20 cellular contexts compared by ENCODE assay signal in genomic region chr9:4435197-4435596, GRCh38. TPM values are rescaled to one million over a fixed set of nuclear protein-coding genes. Genes with fewer than 3 reads are reported as not detected.
DNase-seq lines count a peak whose midpoint lies in the region; ATAC-seq, FAIRE-seq and TF ChIP-seq lines count a peak whose summit lies in the region.
"Had no signal": no experiment of that assay in that cellular context is flagged by ENCODE, and none has a peak within 500 bp of the region (broad histone marks: within the 10 kb centered on the region; RNA-seq: fewer than 3 reads in every experiment).

No MANE protein-coding gene starts in this region.

- FAIRE-seq in astrocyte (lab: Jason Lieb, UNC): no peak
- FAIRE-seq: GM12891, pancreas had no signal

- H3K27ac ChIP-seq in astrocyte (ENCODE audit: low read depth, low read length) (no peak overlapping the region), hepatocyte (no peak overlapping the region)
- H3K27ac ChIP-seq: BLaER1 treated with 17β-estradiol and CSF1 and Interleukin-3, amounts not matched to agents 10 nM and 100 nM; heart right ventricle; pancreas had no signal

- H3K4me2 ChIP-seq in astrocyte (ENCODE audit: low read length) (no peak overlapping the region), hepatocyte (no peak overlapping the region)
- H3K4me2 ChIP-seq: BLaER1 treated with 17β-estradiol and CSF1 and Interleukin-3, amounts not matched to agents 10 nM and 100 nM had no signal

- H3K36me3 ChIP-seq in astrocyte (ENCODE audit: insufficient read depth, low read length): no peaks in the 10 kb centered on the region
- no peaks in the 10 kb centered on the region for H3K36me3 ChIP-seq in hepatocyte (replicated peaks; ENCODE audit: insufficient read depth, low read depth)
- H3K36me3 ChIP-seq: BLaER1 treated with 17β-estradiol and CSF1 and Interleukin-3, amounts not matched to agents 10 nM and 100 nM; heart right ventricle; pancreas had no signal

- peaks cover 3% of the 10 kb centered on the region for H3K9me3 Mint-ChIP-seq in astrocyte (ENCODE audit: unreplicated experiment)

- H3K27me3 Mint-ChIP-seq in astrocyte (ENCODE audit: low read depth, unreplicated experiment): no peaks in the 10 kb centered on the region
- H3K27me3 Mint-ChIP-seq: activated B cell treated with CpG ODN at 0.5 μM for 24 hours had no signal

- peaks cover 2% of the 10 kb centered on the region for H3K36me3 Mint-ChIP-seq in astrocyte (ENCODE audit: low read depth, unreplicated experiment)
- H3K36me3 Mint-ChIP-seq: brain had no signal

- ATAC-seq in HG02759 (IDR thresholded peaks at IDR 0.05; ENCODE audit: unreplicated experiment): no peak
- ATAC-seq: left cardiac atrium, pancreas, PC-3 had no signal

- H3K27me3 ChIP-seq in astrocyte (ENCODE audit: insufficient read depth, low read length): no peaks in the 10 kb centered on the region
- no peaks in the 10 kb centered on the region for H3K27me3 ChIP-seq in hepatocyte
- H3K27me3 ChIP-seq: BLaER1 treated with 17β-estradiol and CSF1 and Interleukin-3, amounts not matched to agents 10 nM and 100 nM; heart right ventricle; pancreas had no signal

- no peak overlapping the region for H3K27ac Mint-ChIP-seq in astrocyte (ENCODE audit: unreplicated experiment)
- H3K27ac Mint-ChIP-seq: activated B cell treated with CpG ODN at 0.5 μM for 24 hours, brain, endodermal cell had no signal

- 57% methylated on average over 4 of the region's 4 CpGs for WGBS in hepatocyte (ENCODE audit: low lambda C conversion rate, missing lambda C conversion rate)

- no peak overlapping the region for H2AFZ ChIP-seq in astrocyte (ENCODE audit: low read depth, low read length)
- no peak overlapping the region for H2AFZ ChIP-seq in hepatocyte

- TF ChIP-seq CTCF in astrocyte (IDR thresholded peaks at IDR 0.05; ENCODE audit: insufficient read depth, low read depth, low read length) (no peak), hepatocyte (IDR thresholded peaks at IDR 0.05; ENCODE audit: poor library complexity) (no peak)

- H3K4me3 ChIP-seq in astrocyte (ENCODE audit: insufficient read depth, low read depth, low read length): no peak overlapping the region
- H3K4me3 ChIP-seq in hepatocyte: no peak overlapping the region
- H3K4me3 ChIP-seq: BLaER1 treated with 17β-estradiol and CSF1 and Interleukin-3, amounts not matched to agents 10 nM and 100 nM; heart right ventricle; pancreas had no signal

- H3K4me1 Mint-ChIP-seq in astrocyte (ENCODE audit: low read depth, unreplicated experiment): peaks cover 4% of the 10 kb centered on the region
- H3K4me1 Mint-ChIP-seq: activated B cell treated with CpG ODN at 0.5 μM for 24 hours, brain had no signal

- DNase-seq in AG20443 (ENCODE audit: low spot score): peak; percentile 85
- DNase-seq in HS-5 (ENCODE audit: low read depth): peak; percentile 60
- DNase-seq in astrocyte (ENCODE audit: low read depth): peak; percentile 4
- peak; percentile 25 for DNase-seq in hepatocyte (ENCODE audit: low spot score)
- DNase-seq in NCI-H2227 treated with DMSO at 0.1 percent for 48 hours (lab: John Stamatoyannopoulos, UW): no peak
- no peak for DNase-seq in occipital lobe (lab: John Stamatoyannopoulos, UW)
- no peak for DNase-seq in amniotic stem cell (lab: John Stamatoyannopoulos, UW)
- DNase-seq: activated B cell treated with CpG ODN at 0.5 μM for 24 hours; activated effector memory CD4-positive, alpha-beta T cell treated with Interleukin-2 at 50 U/mL for 16 hours; endodermal cell; heart right ventricle; left cardiac atrium; NCI-H1417; NCI-H446 treated with DMSO at 0.1 percent for 48 hours; pancreas; PC-3 had no signal

- no peaks in the 10 kb centered on the region for H3K9me2 ChIP-seq in hepatocyte (replicated peaks; ENCODE audit: insufficient read depth)

- no peaks in the 10 kb centered on the region for H3K9me3 ChIP-seq in astrocyte (ENCODE audit: insufficient read depth, low read depth, low read length)
- no peaks in the 10 kb centered on the region for H3K9me3 ChIP-seq in hepatocyte (ENCODE audit: low read depth)
- H3K9me3 ChIP-seq: pancreas had no signal

- H4K20me1 ChIP-seq in astrocyte (ENCODE audit: insufficient read depth, low read length) (no peaks in the 10 kb centered on the region), hepatocyte (ENCODE audit: insufficient read depth, poor library complexity, severe bottlenecking) (no peaks in the 10 kb centered on the region)
- H4K20me1 ChIP-seq: BLaER1 treated with 17β-estradiol and CSF1 and Interleukin-3, amounts not matched to agents 10 nM and 100 nM had no signal

- H3K79me2 ChIP-seq in astrocyte (ENCODE audit: insufficient read depth, low read length) (no peaks in the 10 kb centered on the region), hepatocyte (no peaks in the 10 kb centered on the region)

- no peak overlapping the region for H3K9ac ChIP-seq in astrocyte (ENCODE audit: low read length)
- H3K9ac ChIP-seq: BLaER1 treated with 17β-estradiol and CSF1 and Interleukin-3, amounts not matched to agents 10 nM and 100 nM had no signal

- H3K4me1 ChIP-seq in astrocyte (ENCODE audit: insufficient read depth, low read length): no peaks in the 10 kb centered on the region
- peaks cover 13% of the 10 kb centered on the region for H3K4me1 ChIP-seq in hepatocyte (ENCODE audit: insufficient read depth)
- H3K4me1 ChIP-seq: pancreas had no signal

- H3K4me3 Mint-ChIP-seq in astrocyte (ENCODE audit: unreplicated experiment): no peak overlapping the region
- H3K4me3 Mint-ChIP-seq: activated B cell treated with CpG ODN at 0.5 μM for 24 hours, brain, endodermal cell had no signal

RNA-seq across cellular contexts. Expression of gene SLC1A1, which starts 55.1 kb away (rescaled TPM):
- total RNA-seq in astrocyte (6.4 and 6.7 TPM in 2 replicates), hepatocyte (50.7 and 52.9 TPM in 2 replicates), occipital lobe (54.7 TPM)
- polyA plus RNA-seq in hepatocyte: 27.7 and 36.1 TPM in 2 replicates

Comparison
In these comparisons a context has a peak if more than half of its experiments do, and no peak if none do; other contexts are left out.
1. DNase-seq: peak in AG20443 (single experiment), HS-5 (single experiment), astrocyte (single experiment) and hepatocyte (single experiment); none in NCI-H2227 treated with DMSO at 0.1 percent for 48 hours (single experiment), occipital lobe (single experiment) and amniotic stem cell (single experiment).